In the genomic region with DNA sequence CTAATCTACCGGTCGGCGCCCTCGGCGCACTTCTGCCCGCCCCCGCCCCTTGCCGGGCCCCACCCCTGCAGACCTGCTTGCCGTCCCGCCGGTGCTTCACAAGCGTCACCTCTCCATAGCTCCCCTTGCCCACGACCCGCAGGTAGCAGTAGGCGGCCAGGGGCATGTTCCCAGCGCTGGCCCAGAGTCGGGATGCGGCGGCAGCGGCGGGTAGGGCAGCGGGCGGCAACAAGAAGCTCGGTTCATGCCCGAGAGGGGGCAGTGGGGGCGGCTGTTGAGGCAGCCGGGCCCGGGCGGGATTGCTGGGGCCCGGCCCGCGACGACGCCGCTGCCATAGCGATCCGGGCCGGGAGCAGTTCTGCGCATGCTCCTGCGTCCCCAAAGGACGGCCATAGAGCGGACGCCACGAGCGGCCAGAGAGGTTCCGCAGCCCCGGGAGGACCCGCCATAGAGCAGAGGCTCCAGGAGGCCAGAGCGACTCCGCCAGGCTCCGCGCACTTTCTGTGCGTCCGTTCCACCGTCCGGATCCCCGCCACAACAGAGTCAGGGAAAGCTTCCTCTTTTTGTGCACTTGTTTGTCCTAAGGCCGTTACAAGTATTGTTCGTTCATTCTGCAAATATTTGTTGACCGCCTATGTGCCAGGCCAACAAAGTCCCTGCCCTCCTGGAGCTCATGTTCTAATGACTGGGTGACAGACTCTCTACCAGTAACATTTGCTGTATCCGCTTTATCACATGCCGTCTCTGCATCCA, we compare ENCODE assay signal across 8 cellular contexts. TPM values are rescaled to one million over a fixed set of nuclear protein-coding genes. Genes with fewer than 3 reads are reported as not detected.
A peak's percentile ranks its signal among the peaks of the same experiment; 100 is the strongest.
DNase-seq lines count a peak whose midpoint lies in the region; ATAC-seq and TF ChIP-seq lines count a peak whose summit lies in the region.

Gene NEK4 (minus strand): TSS at position 360 of the 753 bp plus-strand sequence. CDS start 194 bp downstream, at position 166.

- H3K9ac ChIP-seq in fibroblast of lung (ENCODE audit: insufficient read depth, low read length) = peak within 1 kb of the TSS; percentile 74

- H3K4me3 ChIP-seq in GM23338 (peak within 1 kb of the TSS; percentile 84), fibroblast of lung (replicated peaks in 1 of 4; ENCODE audit: control extremely low read depth in 1 of 4, insufficient read depth in 1 of 4, low read depth in 3 of 4, low read length in 4 of 4) (peak within 1 kb of the TSS; percentile 73 to 92 (median 82))
- peak within 1 kb of the TSS; percentile 83 for H3K4me3 ChIP-seq in naive thymus-derived CD4-positive, alpha-beta T cell (ENCODE audit: low read length)

- peaks cover 8% of the 10 kb centered on the region for H3K27me3 Mint-ChIP-seq in GM23338 (ENCODE audit: insufficient read depth, low read depth, poor library complexity)
- H3K27me3 Mint-ChIP-seq in activated T-helper 1 cell treated with anti-CD3 and anti-CD28 coated beads, Interleukin-12 subunit alpha, Interleukin-12 subunit beta, Interleukin-2, Interleukin-4 antibody, amounts not matched to agents 30 ng/mL and 10 ng/mL and 1 ng/mL, durations not matched to agents 14 hours and 24 hours and 36 hours (ENCODE audit: insufficient read depth) = peaks cover 4% of the 10 kb centered on the region
- peaks cover 0 to 12% (median 0%) of the 10 kb centered on the region in 5 donors for H3K27me3 Mint-ChIP-seq in naive thymus-derived CD4-positive, alpha-beta T cell
- no peaks in the 10 kb centered on the region for H3K27me3 Mint-ChIP-seq in stimulated activated memory B cell treated with anti-CD40 and anti-IgM and Interleukin-4, amounts not matched to agents 10 μg/mL and 1 μg/mL and 100 μg/mL, for 72 hours

- H3K79me2 ChIP-seq in GM23338 (replicated peaks; ENCODE audit: insufficient read depth) = peaks cover 29% of the 10 kb centered on the region
- peaks cover 2% of the 10 kb centered on the region for H3K79me2 ChIP-seq in fibroblast of lung (ENCODE audit: control insufficient read depth, insufficient read depth, low read length)

- H3K9me3 Mint-ChIP-seq in GM23338 = no peaks in the 10 kb centered on the region
- H3K9me3 Mint-ChIP-seq in activated T-helper 1 cell treated with anti-CD3 and anti-CD28 coated beads, Interleukin-12 subunit alpha, Interleukin-12 subunit beta, Interleukin-2, Interleukin-4 antibody, amounts not matched to agents 30 ng/mL and 10 ng/mL and 1 ng/mL, durations not matched to agents 14 hours and 24 hours and 36 hours = no peaks in the 10 kb centered on the region
- H3K9me3 Mint-ChIP-seq in naive thymus-derived CD4-positive, alpha-beta T cell = peaks cover 0 to 2% (median 0%) of the 10 kb centered on the region in 11 donors
- H3K9me3 Mint-ChIP-seq in stimulated activated memory B cell treated with anti-CD40 and anti-IgM and Interleukin-4, amounts not matched to agents 10 μg/mL and 1 μg/mL and 100 μg/mL, for 72 hours = no peaks in the 10 kb centered on the region

- H3K4me1 ChIP-seq in GM23338 (ENCODE audit: insufficient read depth) (peaks cover 8% of the 10 kb centered on the region), fibroblast of lung (ENCODE audit: control insufficient read depth, extremely low read depth, insufficient read depth, low read length) (no peaks in the 10 kb centered on the region)
- peaks cover 5 to 16% of the 10 kb centered on the region in 2 donors for H3K4me1 ChIP-seq in naive thymus-derived CD4-positive, alpha-beta T cell (ENCODE audit: control insufficient read depth in 2 of 2, insufficient read depth in 2 of 2, low read length in 2 of 2)

- H3K27ac Mint-ChIP-seq in GM23338 = peak within 1 kb of the TSS; percentile 97
- H3K27ac Mint-ChIP-seq in activated T-helper 1 cell treated with anti-CD3 and anti-CD28 coated beads, Interleukin-12 subunit alpha, Interleukin-12 subunit beta, Interleukin-2, Interleukin-4 antibody, amounts not matched to agents 30 ng/mL and 10 ng/mL and 1 ng/mL, durations not matched to agents 14 hours and 24 hours and 36 hours = peak within 1 kb of the TSS; percentile 96
- peak within 1 kb of the TSS; percentile 89 to 97 (median 93) for H3K27ac Mint-ChIP-seq in naive thymus-derived CD4-positive, alpha-beta T cell
- peak within 1 kb of the TSS; percentile 91 for H3K27ac Mint-ChIP-seq in stimulated activated memory B cell treated with anti-CD40 and anti-IgM and Interleukin-4, amounts not matched to agents 10 μg/mL and 1 μg/mL and 100 μg/mL, for 72 hours

- peaks cover 8% of the 10 kb centered on the region; the same call in 1 of the 2 replicates for H4K20me1 ChIP-seq in GM23338 (replicated peaks; ENCODE audit: insufficient read depth)
- no peaks in the 10 kb centered on the region for H4K20me1 ChIP-seq in fibroblast of lung (ENCODE audit: control insufficient read depth, extremely low read depth, insufficient read depth, low read length)

- H3K36me3 ChIP-seq in GM23338 (ENCODE audit: insufficient read depth) (peaks cover 13% of the 10 kb centered on the region), fibroblast of lung (ENCODE audit: control insufficient read depth, insufficient read depth, low read length) (no peaks in the 10 kb centered on the region)
- H3K36me3 ChIP-seq in naive thymus-derived CD4-positive, alpha-beta T cell (ENCODE audit: control insufficient read depth in 2 of 3, insufficient read depth in 3 of 3, low read length in 3 of 3) = peaks cover 0 to 7% (median 6%) of the 10 kb centered on the region in 3 experiments

- H3K36me3 Mint-ChIP-seq in GM23338 (ENCODE audit: low read depth) = peaks cover 17% of the 10 kb centered on the region
- peaks cover 3% of the 10 kb centered on the region for H3K36me3 Mint-ChIP-seq in activated T-helper 1 cell treated with anti-CD3 and anti-CD28 coated beads, Interleukin-12 subunit alpha, Interleukin-12 subunit beta, Interleukin-2, Interleukin-4 antibody, amounts not matched to agents 30 ng/mL and 10 ng/mL and 1 ng/mL, durations not matched to agents 14 hours and 24 hours and 36 hours (ENCODE audit: low read depth)
- H3K36me3 Mint-ChIP-seq in naive thymus-derived CD4-positive, alpha-beta T cell = peaks cover 0 to 4% (median 0%) of the 10 kb centered on the region in 5 donors
- H3K36me3 Mint-ChIP-seq in stimulated activated memory B cell treated with anti-CD40 and anti-IgM and Interleukin-4, amounts not matched to agents 10 μg/mL and 1 μg/mL and 100 μg/mL, for 72 hours = peaks cover 4% of the 10 kb centered on the region

- ATAC-seq in GM23338 = peak; percentile 97
- peak; percentile 89 for ATAC-seq in naive thymus-derived CD4-positive, alpha-beta T cell
- peak; percentile 99 for ATAC-seq in stimulated activated memory B cell treated with anti-CD40 and anti-IgM and Interleukin-4, amounts not matched to agents 10 μg/mL and 1 μg/mL and 100 μg/mL, for 72 hours

- H3K4me1 Mint-ChIP-seq in GM23338 = peaks cover 7% of the 10 kb centered on the region; the same call in 2 of the 3 replicates
- H3K4me1 Mint-ChIP-seq in activated T-helper 1 cell treated with anti-CD3 and anti-CD28 coated beads, Interleukin-12 subunit alpha, Interleukin-12 subunit beta, Interleukin-2, Interleukin-4 antibody, amounts not matched to agents 30 ng/mL and 10 ng/mL and 1 ng/mL, durations not matched to agents 14 hours and 24 hours and 36 hours (ENCODE audit: low read depth) = peaks cover 22% of the 10 kb centered on the region
- H3K4me1 Mint-ChIP-seq in naive thymus-derived CD4-positive, alpha-beta T cell = peaks cover 12 to 34% (median 23%) of the 10 kb centered on the region in 7 donors
- peaks cover 21% of the 10 kb centered on the region for H3K4me1 Mint-ChIP-seq in stimulated activated memory B cell treated with anti-CD40 and anti-IgM and Interleukin-4, amounts not matched to agents 10 μg/mL and 1 μg/mL and 100 μg/mL, for 72 hours

- H3K9me3 ChIP-seq in fibroblast of lung (ENCODE audit: control insufficient read depth, insufficient read depth, low read depth, low read length) = no peaks in the 10 kb centered on the region
- no peaks in the 10 kb centered on the region for H3K9me3 ChIP-seq in naive thymus-derived CD4-positive, alpha-beta T cell (ENCODE audit: control insufficient read depth in 2 of 3, low read length in 3 of 3)

- H2AFZ ChIP-seq in GM23338 (peak within 1 kb of the TSS; percentile 100), fibroblast of lung (ENCODE audit: low read length) (peak within 1 kb of the TSS; percentile 99)

- peak within 1 kb of the TSS; percentile 89 for H3K27ac ChIP-seq in GM23338 (ENCODE audit: low read depth)
- peak within 1 kb of the TSS; percentile 75 for H3K27ac ChIP-seq in fibroblast of lung (ENCODE audit: insufficient read depth, low read length)
- peak within 1 kb of the TSS; percentile 72 for H3K27ac ChIP-seq in naive thymus-derived CD4-positive, alpha-beta T cell (ENCODE audit: low read depth, low read length)

- no peaks in the 10 kb centered on the region for H3K27me3 ChIP-seq in GM23338 (ENCODE audit: insufficient read depth)
- no peaks in the 10 kb centered on the region for H3K27me3 ChIP-seq in fibroblast of lung (ENCODE audit: control insufficient read depth, insufficient read depth, low read length)
- H3K27me3 ChIP-seq in naive thymus-derived CD4-positive, alpha-beta T cell (ENCODE audit: control insufficient read depth in 2 of 2, insufficient read depth in 2 of 2, low read length in 2 of 2) = no peaks in the 10 kb centered on the region

- intact Hi-C loops in activated T-helper 1 cell treated with anti-CD3 and anti-CD28 coated beads, Interleukin-12 subunit alpha, Interleukin-12 subunit beta, Interleukin-2, Interleukin-4 antibody, amounts not matched to agents 30 ng/mL and 10 ng/mL and 1 ng/mL, durations not matched to agents 14 hours and 24 hours and 36 hours (cut with micrococcal nuclease) = loop anchor here (1.0 to 5.0 kb wide), 5 partner anchors 64 to 302 kb away; partner anchors contain the start of genes GNL3, SPCS1 and STIMATE
- intact Hi-C loops in naive thymus-derived CD4-positive, alpha-beta T cell (cut with micrococcal nuclease) = loop anchor here (1.0 to 10.0 kb wide), 9 partner anchors 64 to 576 kb away; partner anchors contain the start of genes SFMBT1 (in 2 of the 2), SPCS1 (in 2 of the 2), STIMATE (in 2 of the 2) and DCP1A (in 1 of the 2)

- DNase-seq in EH (ENCODE audit: low read depth) (peak; percentile 92), GM23338 (ENCODE audit: low spot score) (peak; percentile 96), LHCN-M2 (ENCODE audit: low read depth) (peak; percentile 86), RPMI7951 (ENCODE audit: low read depth) (peak; percentile 89), fibroblast of lung (ENCODE audit: low read depth in 2 of 2) (peak; percentile 82 to 89)
- peak; percentile 84 for DNase-seq in activated T-helper 1 cell treated with anti-CD3 and anti-CD28 coated beads, Interleukin-12 subunit alpha, Interleukin-12 subunit beta, Interleukin-2, Interleukin-4 antibody, amounts not matched to agents 30 ng/mL and 10 ng/mL and 1 ng/mL, durations not matched to agents 14 hours and 24 hours and 36 hours (ENCODE audit: low spot score)
- DNase-seq in naive thymus-derived CD4-positive, alpha-beta T cell = peak; percentile 44 to 86 (median 65)

- H3K4me2 ChIP-seq in GM23338 (peak within 1 kb of the TSS; percentile 96), fibroblast of lung (ENCODE audit: extremely low read depth, insufficient read depth, low read length) (peak within 1 kb of the TSS; percentile 94)

- TF ChIP-seq CTCF in GM23338 (conservative IDR thresholded peaks at IDR 0.05; ENCODE audit: low read depth in 2 of 2) = no peak
- no peak for TF ChIP-seq CTCF in fibroblast of lung (conservative IDR thresholded peaks at IDR 0.05 in 1 of 2, IDR thresholded peaks at IDR 0.05 in 1 of 2; ENCODE audit: low read depth in 1 of 2, low read length in 2 of 2)

- CTCF ChIA-PET in naive thymus-derived CD4-positive, alpha-beta T cell (lab: Charles Lee) = no interaction called here

- H3K9me2 ChIP-seq in GM23338 (ENCODE audit: insufficient read depth) = no peaks in the 10 kb centered on the region

- 0 out of 2 replicates have a peak, but pooled peaks cover 3% of the 10 kb centered on the region for H3F3A ChIP-seq in GM23338 (replicated peaks; ENCODE audit: low read depth)

- POLR2A ChIA-PET in naive thymus-derived CD4-positive, alpha-beta T cell (lab: Charles Lee) = interaction anchor here (0.6 to 3.1 kb wide), 7 partner anchors 17 to 493 kb away, joined by 3 to 12 read pairs (median 3); partner anchors contain the start of genes GLT8D1, GNL3, PBRM1 and SFMBT1

- H3K4me3 Mint-ChIP-seq in GM23338 = peak within 1 kb of the TSS; percentile 86
- peak within 1 kb of the TSS; percentile 94 for H3K4me3 Mint-ChIP-seq in activated T-helper 1 cell treated with anti-CD3 and anti-CD28 coated beads, Interleukin-12 subunit alpha, Interleukin-12 subunit beta, Interleukin-2, Interleukin-4 antibody, amounts not matched to agents 30 ng/mL and 10 ng/mL and 1 ng/mL, durations not matched to agents 14 hours and 24 hours and 36 hours
- H3K4me3 Mint-ChIP-seq in naive thymus-derived CD4-positive, alpha-beta T cell = peak within 1 kb of the TSS; percentile 83 to 99 (median 95)
- H3K4me3 Mint-ChIP-seq in stimulated activated memory B cell treated with anti-CD40 and anti-IgM and Interleukin-4, amounts not matched to agents 10 μg/mL and 1 μg/mL and 100 μg/mL, for 72 hours = peak within 1 kb of the TSS; percentile 75

RNA-seq across cellular contexts. Expression of gene NEK4, which starts in this region (rescaled TPM):
- 26.1 and 42.7 TPM in 2 replicates for total RNA-seq in GM23338 (2014; rRNA removed; shearing (Covaris generic))
- polyA plus RNA-seq in GM23338 (2016; fragmentation: Nextera tagmentation; extraction: Ambion mirVana) (8.6 and 9.0 TPM in 2 replicates), fibroblast of lung (12.7 and 16.0 TPM in 2 replicates)
- total RNA-seq in LHCN-M2 (2014; rRNA removed) (20.4 and 26.7 TPM in 2 replicates), fibroblast of lung (21.3 and 24.9 TPM in 2 replicates)
- 5.9 TPM for polyA plus RNA-seq in LHCN-M2 (2012)
- 17.7 and 21.3 TPM in 2 replicates for total RNA-seq in RPMI7951 (2014; rRNA removed; shearing (Covaris generic))
- total RNA-seq in activated T-helper 1 cell treated with anti-CD3 and anti-CD28 coated beads, Interleukin-12 subunit alpha, Interleukin-12 subunit beta, Interleukin-2, Interleukin-4 antibody, amounts not matched to agents 30 ng/mL and 10 ng/mL and 1 ng/mL, durations not matched to agents 14 hours and 24 hours and 36 hours = 27.8 and 32.9 TPM in 2 replicates
- 8.3 and 11.7 TPM in 2 replicates for polyA plus RNA-seq in fibroblast of lung (2012)
- polyA minus RNA-seq in fibroblast of lung (ENCODE audit: low replicate concordance) = 3.1 and 16.7 TPM in 2 replicates
- 10 to 100 TPM; 14.4 to 28.4 (median 21.1) TPM for total RNA-seq in naive thymus-derived CD4-positive, alpha-beta T cell
- polyA plus RNA-seq in naive thymus-derived CD4-positive, alpha-beta T cell = 10 to 100 TPM in 1 of 2 donors, 1 to 10 TPM in 1; 9.0 to 13.0 TPM

Comparison
In these comparisons a context has a peak if more than half of its experiments do, and no peak if none do; other contexts are left out.
1. Peak in every context shown above with its lines: DNase-seq, ATAC-seq, H3K4me3 ChIP-seq and H3K27ac ChIP-seq.